Comparison of ENCODE assay signal across 18 cellular contexts in the genomic region with DNA sequence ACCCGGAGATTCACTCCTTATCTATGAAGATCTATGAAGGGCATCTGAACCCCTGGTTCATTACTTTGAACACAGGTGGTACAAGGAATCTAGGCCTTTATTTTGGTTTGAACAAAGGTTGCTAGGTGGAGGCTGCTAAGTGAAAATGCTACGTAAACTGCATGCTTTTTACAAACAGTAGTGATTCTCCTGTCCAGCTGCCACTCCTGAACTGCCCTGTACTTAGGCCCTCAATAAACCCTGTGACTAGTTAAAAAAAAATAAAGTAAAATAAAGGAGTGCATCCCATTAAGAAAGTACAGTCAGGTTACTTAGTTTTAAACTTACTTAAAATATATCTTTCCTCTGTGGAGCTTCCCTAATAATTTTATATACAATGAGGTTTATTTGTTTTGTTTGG. TPM values are rescaled to one million over a fixed set of nuclear protein-coding genes. Genes with fewer than 3 reads are reported as not detected.
DNase-seq lines count a peak whose midpoint lies in the region; ATAC-seq and TF ChIP-seq lines count a peak whose summit lies in the region.
"Had no signal": no experiment of that assay in that cellular context is flagged by ENCODE, and none has a peak within 500 bp of the region (broad histone marks: within the 10 kb centered on the region; RNA-seq: fewer than 3 reads in every experiment).

No MANE protein-coding gene starts in this region.

- H3K9ac ChIP-seq in PC-3 (ENCODE audit: low read length) = no peak overlapping the region
- H3K9ac ChIP-seq: BLaER1 treated with 17β-estradiol and CSF1 and Interleukin-3, amounts not matched to agents 10 nM and 100 nM had no signal

- H3K4me3 ChIP-seq in PC-3 (ENCODE audit: low read length) = no peak overlapping the region
- H3K4me3 ChIP-seq: A549; BLaER1 treated with 17β-estradiol and CSF1 and Interleukin-3, amounts not matched to agents 10 nM and 100 nM had no signal

- H3F3A ChIP-seq in PC-3 (ENCODE audit: low read length, unreplicated experiment) = no peaks in the 10 kb centered on the region

- intact Hi-C loops in PC-3 (cut with micrococcal nuclease) (no loop called here), Right ventricle myocardium superior (cut with DNase I) (no loop called here)

- no peaks in the 10 kb centered on the region for H4K20me1 ChIP-seq in PC-3 (ENCODE audit: low read length)
- H4K20me1 ChIP-seq: BLaER1 treated with 17β-estradiol and CSF1 and Interleukin-3, amounts not matched to agents 10 nM and 100 nM had no signal

- DNase-seq in NCI-H748 (lab: John Stamatoyannopoulos, UW; ENCODE audit: unreplicated experiment) (peak; percentile 56), NCI-H748 treated with DMSO at 0.1 percent for 48 hours (lab: John Stamatoyannopoulos, UW) (no peak), PC-3 (no peak), Right ventricle myocardium superior (no peak), NK-92 (lab: John Stamatoyannopoulos, UW; ENCODE audit: unreplicated experiment) (no peak)
- DNase-seq: AML-193; Caco-2; Calu3; CD4-positive, alpha-beta T cell; CD8-positive, alpha-beta T cell; DMS79 treated with DMSO at 0.1 percent for 48 hours; GF-D8 had no signal

- no peaks in the 10 kb centered on the region for H3K36me3 ChIP-seq in PC-3 (ENCODE audit: low read depth, low read length)
- H3K36me3 ChIP-seq: BLaER1 treated with 17β-estradiol and CSF1 and Interleukin-3, amounts not matched to agents 10 nM and 100 nM had no signal

- H3K9me3 ChIP-seq in PC-3 (ENCODE audit: low read length) = no peaks in the 10 kb centered on the region
- H3K9me3 ChIP-seq: A549, Caco-2 had no signal

- no peak overlapping the region for H3K27ac ChIP-seq in PC-3 (ENCODE audit: low read length)
- H3K27ac ChIP-seq: 22Rv1; A549; BLaER1 treated with 17β-estradiol and CSF1 and Interleukin-3, amounts not matched to agents 10 nM and 100 nM; C4-2B had no signal

- H2AFZ ChIP-seq in PC-3 (ENCODE audit: low read length) = no peak overlapping the region

- no peaks in the 10 kb centered on the region for H3K4me1 ChIP-seq in PC-3 (ENCODE audit: insufficient read depth, low read length)
- H3K4me1 ChIP-seq: A549, Caco-2 had no signal

- H3K9me2 ChIP-seq in PC-3 (replicated peaks; ENCODE audit: low read length) = no peaks in the 10 kb centered on the region

- CTCF ChIA-PET in PC-3 (lab: Charles Lee) = no interaction called here

- TF ChIP-seq CTCF in PC-3 (conservative IDR thresholded peaks at IDR 0.05; ENCODE audit: low read depth, low read length) = no peak

- BruUV-seq in PC-3 (replicated peaks; lab: Mats Ljungman, UMichigan) = no TSS peak

- H3K27me3 ChIP-seq in PC-3 (ENCODE audit: low read length) = no peaks in the 10 kb centered on the region
- H3K27me3 ChIP-seq: BLaER1 treated with 17β-estradiol and CSF1 and Interleukin-3, amounts not matched to agents 10 nM and 100 nM had no signal

- no peak overlapping the region for H3K4me2 ChIP-seq in PC-3 (ENCODE audit: low read length)
- H3K4me2 ChIP-seq: A549; BLaER1 treated with 17β-estradiol and CSF1 and Interleukin-3, amounts not matched to agents 10 nM and 100 nM had no signal

- peak; percentile 69 for ATAC-seq in PC-3
- no peak for ATAC-seq in Right ventricle myocardium superior (ENCODE audit: poor library complexity)
- ATAC-seq: A549; CD8-positive, alpha-beta T cell had no signal

- no peaks in the 10 kb centered on the region for H3K79me2 ChIP-seq in PC-3 (ENCODE audit: low read length)

- POLR2A ChIA-PET in PC-3 (lab: Charles Lee; ENCODE audit: unreplicated experiment) = interaction anchor here (0.7 kb wide), 1 partner anchor 382 kb away, joined by 3 read pairs; no protein-coding TSS in a partner anchor

RNA-seq across cellular contexts. Expression of a gene that starts 27.7 kb away (rescaled TPM):
- total RNA-seq in PC-3 (2014; rRNA removed) (not detected in 2 replicates), Right ventricle myocardium superior (not detected)
- total RNA-seq: A172; B cell; Caco-2; Calu3; CD8-positive, alpha-beta T cell had no signal
